Comparison of ENCODE assay signal across 31 cellular contexts in the genomic region with DNA sequence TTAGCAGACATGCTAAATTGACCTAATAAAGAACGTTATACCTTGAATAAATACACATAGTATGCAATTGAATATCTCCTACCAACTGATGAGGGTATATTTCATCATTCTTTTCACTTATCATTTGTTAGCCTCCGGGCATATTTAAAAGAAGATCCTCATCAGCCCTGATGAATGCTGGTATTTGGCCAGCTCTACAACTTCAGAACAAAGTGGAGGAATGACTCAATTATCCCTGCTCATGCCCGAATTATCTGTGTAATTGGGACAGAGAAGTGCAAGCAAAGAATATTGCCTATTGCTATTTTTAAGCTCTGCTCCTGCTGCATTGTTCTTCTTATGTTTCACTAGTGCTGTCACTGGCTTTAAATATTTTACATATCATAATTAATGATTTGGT.
DNase-seq lines count a peak whose midpoint lies in the region; ATAC-seq, FAIRE-seq and TF ChIP-seq lines count a peak whose summit lies in the region.
"Had no signal": no experiment of that assay in that cellular context is flagged by ENCODE, and none has a peak within 500 bp of the region (broad histone marks: within the 10 kb centered on the region; RNA-seq: fewer than 3 reads in every experiment).

No MANE protein-coding gene starts in this region.

- no peak overlapping the region for H3K27ac ChIP-seq in A673 (ENCODE audit: low read depth, low read length, poor library complexity, severe bottlenecking)
- H3K27ac ChIP-seq: left lung, thoracic aorta, uterus, VCaP had no signal

- H3K36me3 ChIP-seq in A673 (ENCODE audit: insufficient read depth, low read length, poor library complexity, severe bottlenecking), result no peaks in the 10 kb centered on the region
- no peaks in the 10 kb centered on the region for H3K36me3 ChIP-seq in bronchial epithelial cell (ENCODE audit: control insufficient read depth, insufficient read depth, low read length)
- H3K36me3 ChIP-seq: BE2C, left lung, thoracic aorta, uterus had no signal

- H3K27me3 ChIP-seq in A673 (replicated peaks; ENCODE audit: insufficient read depth, low read depth, low read length, poor library complexity) (no peaks in the 10 kb centered on the region), bronchial epithelial cell (ENCODE audit: control insufficient read depth, insufficient read depth, low read length) (no peaks in the 10 kb centered on the region)
- H3K27me3 ChIP-seq: BE2C, left lung, uterus had no signal

- DNase-seq in A673 (ENCODE audit: low spot score) (peak; percentile 58), GM04503 (ENCODE audit: low read depth) (peak; percentile 20), RPMI7951 (ENCODE audit: low read depth) (peak; percentile 67), bronchial epithelial cell (ENCODE audit: low read depth) (peak; percentile 49), SW480 (ENCODE audit: low spot score) (no peak)
- DNase-seq: 8988T; activated CD4-positive, alpha-beta T cell treated with anti-CD3 and anti-CD28 coated beads for 36 hours; aorta; BE2C; CD8-positive, alpha-beta T cell; central memory CD4-positive, alpha-beta T cell; cortex of kidney; effector memory CD4-positive, alpha-beta T cell; H7; head of caudate nucleus; islet precursor cell; left lung; MV-4-11; NCI-H146; NCI-H2107; NCI-H446; NCI-H774; right cardiac atrium; stimulated activated CD4-positive, alpha-beta T cell treated with anti-CD3 and anti-CD28 coated beads, Interleukin-2, amount 100 ng/mL, for 24 hours; stimulated activated CD8-positive, alpha-beta memory T cell treated with anti-CD3 and anti-CD28 coated beads, Interleukin-4, amount 100 ng/mL, for 48 hours; uterus had no signal

- no peak for FAIRE-seq in bronchial epithelial cell (lab: Jason Lieb, UNC)

- ATAC-seq in HG02981 (IDR thresholded peaks at IDR 0.05; ENCODE audit: unreplicated experiment), result no peak
- no peak for ATAC-seq in HG03135 (IDR thresholded peaks at IDR 0.05; ENCODE audit: unreplicated experiment)
- ATAC-seq in HG02763 (IDR thresholded peaks at IDR 0.05; ENCODE audit: unreplicated experiment), result no peak
- ATAC-seq: activated CD4-positive, alpha-beta T cell treated with anti-CD3 and anti-CD28 coated beads for 36 hours; CD8-positive, alpha-beta T cell; left lung; right cardiac atrium had no signal

- CTCF ChIA-PET in A673 (lab: Charles Lee), result no interaction called here

- POLR2A ChIA-PET in A673 (lab: Charles Lee; ENCODE audit: low non-redundant PET), result no interaction called here

- intact Hi-C loops in A673 (cut with micrococcal nuclease; ENCODE audit: unreplicated experiment), result no loop called here

- TF ChIP-seq CTCF in A673 (conservative IDR thresholded peaks at IDR 0.05; ENCODE audit: low read depth, low read length), result no peak
- TF ChIP-seq CTCF in bronchial epithelial cell (IDR thresholded peaks at IDR 0.05; ENCODE audit: insufficient read depth, low read length, severe bottlenecking), result no peak

- H3K9me3 ChIP-seq in A673 (ENCODE audit: low read depth, low read length, poor library complexity, severe bottlenecking), result no peaks in the 10 kb centered on the region
- H3K9me3 ChIP-seq: BE2C, left lung, thoracic aorta, uterus had no signal

- H3K4me1 ChIP-seq in A673 (ENCODE audit: insufficient read depth, low read length, poor library complexity, severe bottlenecking), result peaks cover 7% of the 10 kb centered on the region
- H3K4me1 ChIP-seq: BE2C, left lung, uterus had no signal

- H3K4me3 ChIP-seq in A673 (ENCODE audit: low read depth, low read length, poor library complexity, severe bottlenecking), result no peak overlapping the region
- H3K4me3 ChIP-seq in bronchial epithelial cell (ENCODE audit: low read depth, low read length), result no peak overlapping the region
- H3K4me3 ChIP-seq: left lung, thoracic aorta, uterus had no signal

- no TSS peak for BruUV-seq in A673 (replicated peaks; lab: Mats Ljungman, UMichigan)
